ENCODE assay signal across 8 cellular contexts in genomic region chr2:17752892-17753802, GRCh38. TPM values are rescaled to one million over a fixed set of nuclear protein-coding genes. Genes with fewer than 3 reads are reported as not detected.
DNase-seq lines count a peak whose midpoint lies in the region; ATAC-seq and TF ChIP-seq lines count a peak whose summit lies in the region.

No MANE protein-coding gene starts in this region.

- intact Hi-C loops in Caco-2 (cut with micrococcal nuclease; ENCODE audit: unreplicated experiment): loop anchor here (2.0 kb wide), 1 partner anchor 34 kb away; no protein-coding TSS in a partner anchor

- H3K4me3 ChIP-seq in Caco-2 (ENCODE audit: low read depth, low read length) (peak overlapping the region; percentile 97), cardiac muscle cell (peak overlapping the region; percentile 60), trophoblast cell (ENCODE audit: low read depth, low read length) (peak overlapping the region; percentile 95)

- H3K9me3 Mint-ChIP-seq in Caco-2 (ENCODE audit: unreplicated experiment): no peaks in the 10 kb centered on the region
- H3K9me3 Mint-ChIP-seq in activated naive CD4-positive, alpha-beta T cell treated with anti-CD3 and anti-CD28 coated beads, Interleukin-2, amount 50 U/mL, for 24 hours: no peaks in the 10 kb centered on the region

- CTCF ChIA-PET in Caco-2 (lab: Charles Lee): interaction anchor here (0.7 kb wide), 1 partner anchor 45 kb away, joined by 3 read pairs; no protein-coding TSS in a partner anchor

- peak overlapping the region; percentile 87 for H2BK12ac ChIP-seq in trophoblast cell (ENCODE audit: low read length)

- peak overlapping the region; percentile 99 for H2BK120ac ChIP-seq in trophoblast cell (ENCODE audit: insufficient read depth, low read length, poor library complexity)

- H3K27me3 ChIP-seq in Caco-2 (replicated peaks; ENCODE audit: control insufficient read depth, insufficient read depth, low read length): no peaks in the 10 kb centered on the region
- H3K27me3 ChIP-seq in cardiac muscle cell: no peaks in the 10 kb centered on the region
- no peaks in the 10 kb centered on the region for H3K27me3 ChIP-seq in trophoblast cell (ENCODE audit: insufficient read depth, low read length)

- no peak overlapping the region for H3K23ac ChIP-seq in trophoblast cell (ENCODE audit: low read length)

- peaks cover 12% of the 10 kb centered on the region for H3K79me1 ChIP-seq in trophoblast cell (ENCODE audit: low read length)

- TF ChIP-seq CTCF in Caco-2 (IDR thresholded peaks at IDR 0.05; ENCODE audit: insufficient read depth in 1 of 2, low read depth in 1 of 2, low read length in 1 of 2, severe bottlenecking in 1 of 2, unreplicated experiment in 1 of 2) (no peak), cardiac muscle cell (IDR thresholded peaks at IDR 0.05; ENCODE audit: low read depth, low read length) (no peak)

- H3K27ac Mint-ChIP-seq in Caco-2 (ENCODE audit: unreplicated experiment): peak overlapping the region; percentile 99
- H3K27ac Mint-ChIP-seq in activated naive CD4-positive, alpha-beta T cell treated with anti-CD3 and anti-CD28 coated beads, Interleukin-2, amount 50 U/mL, for 24 hours: peak overlapping the region; percentile 76

- peak overlapping the region; percentile 64 for H3K9ac ChIP-seq in trophoblast cell (ENCODE audit: low read length)

- POLR2A ChIA-PET in Caco-2 (lab: Charles Lee): interaction anchor here (0.6 to 1.1 kb wide), 3 partner anchors 29 to 1119 kb away, joined by 3 to 5 read pairs (median 5); no protein-coding TSS in a partner anchor

- H3K36me3 Mint-ChIP-seq in Caco-2 (ENCODE audit: insufficient read depth, unreplicated experiment): peaks cover 12% of the 10 kb centered on the region
- H3K36me3 Mint-ChIP-seq in activated naive CD4-positive, alpha-beta T cell treated with anti-CD3 and anti-CD28 coated beads, Interleukin-2, amount 50 U/mL, for 24 hours: no peaks in the 10 kb centered on the region

- H4K8ac ChIP-seq in trophoblast cell (ENCODE audit: low read depth, low read length): peak overlapping the region; percentile 99

- H3K36me3 ChIP-seq in Caco-2 (ENCODE audit: control insufficient read depth, insufficient read depth, low read length): no peaks in the 10 kb centered on the region
- H3K36me3 ChIP-seq in cardiac muscle cell: no peaks in the 10 kb centered on the region
- H3K36me3 ChIP-seq in trophoblast cell (ENCODE audit: control insufficient read depth in 1 of 2, insufficient read depth in 2 of 2, low read length in 2 of 2): no peaks in the 10 kb centered on the region

- H2AK5ac ChIP-seq in trophoblast cell (ENCODE audit: low read length): peak overlapping the region; percentile 84

- no peaks in the 10 kb centered on the region for H3K4me1 Mint-ChIP-seq in Caco-2 (ENCODE audit: low read depth, unreplicated experiment)
- H3K4me1 Mint-ChIP-seq in activated naive CD4-positive, alpha-beta T cell treated with anti-CD3 and anti-CD28 coated beads, Interleukin-2, amount 50 U/mL, for 24 hours: peaks cover 28% of the 10 kb centered on the region

- H3K9me3 ChIP-seq in Caco-2 (no peaks in the 10 kb centered on the region), cardiac muscle cell (ENCODE audit: low read depth) (no peaks in the 10 kb centered on the region), trophoblast cell (ENCODE audit: insufficient read depth, low read depth, low read length) (no peaks in the 10 kb centered on the region)

- peaks cover 11% of the 10 kb centered on the region for H3K79me2 ChIP-seq in trophoblast cell (ENCODE audit: control insufficient read depth, insufficient read depth, low read length, poor library complexity)

- H3K14ac ChIP-seq in trophoblast cell (ENCODE audit: low read length): peak overlapping the region; percentile 99

- H3K27me3 Mint-ChIP-seq in Caco-2 (ENCODE audit: insufficient read depth, unreplicated experiment): no peaks in the 10 kb centered on the region
- no peaks in the 10 kb centered on the region for H3K27me3 Mint-ChIP-seq in activated naive CD4-positive, alpha-beta T cell treated with anti-CD3 and anti-CD28 coated beads, Interleukin-2, amount 50 U/mL, for 24 hours

- peak overlapping the region; percentile 100 for H2AFZ ChIP-seq in trophoblast cell (ENCODE audit: insufficient read depth, low read length, poor library complexity)

- H3K27ac ChIP-seq in cardiac muscle cell (peak overlapping the region; percentile 99), trophoblast cell (ENCODE audit: low read depth, low read length) (peak overlapping the region; percentile 98)

- H3K4ac ChIP-seq in trophoblast cell (ENCODE audit: low read depth, low read length): peak overlapping the region; percentile 98

- peak overlapping the region; percentile 99 for H3K18ac ChIP-seq in trophoblast cell (ENCODE audit: low read length)

- peak overlapping the region; percentile 92 for H3K4me3 Mint-ChIP-seq in Caco-2 (ENCODE audit: unreplicated experiment)
- peak overlapping the region; percentile 95 for H3K4me3 Mint-ChIP-seq in activated naive CD4-positive, alpha-beta T cell treated with anti-CD3 and anti-CD28 coated beads, Interleukin-2, amount 50 U/mL, for 24 hours

- peak overlapping the region; percentile 81 for H4K91ac ChIP-seq in trophoblast cell (ENCODE audit: low read depth, low read length)

- DNase-seq in Caco-2 (peak; percentile 61 to 78), NCI-H748 (lab: John Stamatoyannopoulos, UW; ENCODE audit: unreplicated experiment) (peak; percentile 66), cardiac muscle cell (ENCODE audit: low read depth in 1 of 2, low spot score in 1 of 2) (peak; percentile 30 to 82), trophoblast cell (peak; percentile 49 to 71), midbrain (lab: John Stamatoyannopoulos, UW) (no peak)

- H3K4me1 ChIP-seq in Caco-2 (peaks cover 10% of the 10 kb centered on the region), cardiac muscle cell (ENCODE audit: low read depth) (peaks cover 13% of the 10 kb centered on the region), trophoblast cell (ENCODE audit: control insufficient read depth in 1 of 2, insufficient read depth in 2 of 2, low read length in 2 of 2) (no peaks in the 10 kb centered on the region)

- BruUV-seq in Caco-2 (replicated peaks; lab: Mats Ljungman, UMichigan): TSS peak; percentile 53

- no CpG with 5 or more reads among the region's 70 CpGs for WGBS in trophoblast cell (ENCODE audit: extremely low coverage, insufficient coverage, insufficient read length)

- ATAC-seq in GM18909 (IDR thresholded peaks at IDR 0.05; ENCODE audit: poor library complexity, unreplicated experiment): peak; percentile 40
- ATAC-seq in HG03097 (IDR thresholded peaks at IDR 0.05; ENCODE audit: low FRiP score, unreplicated experiment): peak; percentile 32

- H2BK5ac ChIP-seq in trophoblast cell (ENCODE audit: low read depth, low read length, poor library complexity): peak overlapping the region; percentile 95

- peak overlapping the region; percentile 97 for H4K12ac ChIP-seq in trophoblast cell (ENCODE audit: low read depth, low read length)

- H3K4me2 ChIP-seq in trophoblast cell (ENCODE audit: low read length): peak overlapping the region; percentile 63

RNA-seq across cellular contexts. Expression of gene SMC6, which starts 0.5 kb away (rescaled TPM):
- total RNA-seq in Caco-2 (2022) (39.4 and 41.3 TPM in 2 replicates), cardiac muscle cell (7.8 and 19.2 TPM in 2 replicates)
- 13.1 and 17.4 TPM in 2 replicates for polyA plus RNA-seq in cardiac muscle cell
- 17.1 and 18.6 TPM in 2 replicates for polyA plus RNA-seq in trophoblast cell (2013)

RNA-seq across cellular contexts. Expression of gene GEN1, which starts 0.8 kb away (rescaled TPM):
- total RNA-seq in Caco-2 (2022): 33.3 and 36.5 TPM in 2 replicates
- total RNA-seq in cardiac muscle cell: 5.6 and 8.8 TPM in 2 replicates
- 4.3 and 7.2 TPM in 2 replicates for polyA plus RNA-seq in cardiac muscle cell
- polyA plus RNA-seq in trophoblast cell (2013): 10.0 and 10.7 TPM in 2 replicates
